Comparison of ENCODE assay signal across 24 cellular contexts in genomic region chrX:142549923-142550322, GRCh38.
A peak's percentile ranks its signal among the peaks of the same experiment; 100 is the strongest.
DNase-seq lines count a peak whose midpoint lies in the region; ATAC-seq, FAIRE-seq and TF ChIP-seq lines count a peak whose summit lies in the region.
"Had no signal": no experiment of that assay in that cellular context is flagged by ENCODE, and none has a peak within 500 bp of the region (broad histone marks: within the 10 kb centered on the region; RNA-seq: fewer than 3 reads in every experiment).

No MANE protein-coding gene starts in this region.

- TF ChIP-seq RAD21 in A549 (conservative IDR thresholded peaks at IDR 0.05 in 1 of 2, IDR thresholded peaks at IDR 0.05 in 1 of 2) (no peak), IMR-90 (IDR thresholded peaks at IDR 0.05; ENCODE audit: low read length) (no peak), H1 (IDR thresholded peaks at IDR 0.05 in 1 of 2, conservative IDR thresholded peaks at IDR 0.05 in 1 of 2; ENCODE audit: low read depth in 2 of 2, low read length in 2 of 2) (no peak)

- no peak overlapping the region for H3K27ac ChIP-seq in A549
- no peak overlapping the region for H3K27ac ChIP-seq in IMR-90 (ENCODE audit: insufficient read depth, low read length)
- no peak overlapping the region for H3K27ac ChIP-seq in H1 (ENCODE audit: low read depth, low read length)
- H3K27ac ChIP-seq in gastroesophageal sphincter = no peak overlapping the region
- H3K27ac ChIP-seq: 22Rv1, BLaER1 had no signal

- H3K56ac ChIP-seq in IMR-90 (ENCODE audit: extremely low read depth, insufficient read depth, low read length) (no peak overlapping the region), H1 (replicated peaks; ENCODE audit: insufficient read length, low read depth, low read length) (no peak overlapping the region)

- H4K91ac ChIP-seq in IMR-90 (ENCODE audit: insufficient read depth, low read depth, low read length) (no peak overlapping the region), H1 (replicated peaks; ENCODE audit: insufficient read length, low read length) (no peak overlapping the region)

- CTCF ChIA-PET in A549 (lab: Yijun Ruan, JAX) (no interaction called here), IMR-90 (lab: Yijun Ruan, JAX) (interaction anchor here (0.7 kb wide), 1 partner anchor 1000 kb away, joined by 4 read pairs; no protein-coding TSS in a partner anchor), H1 (lab: Charles Lee; ENCODE audit: partially characterized antibody) (no interaction called here)

- no TSS peak for BruUV-seq in IMR-90 (replicated peaks; lab: Mats Ljungman, UMichigan)

- H3K14ac ChIP-seq in IMR-90 (replicated peaks; ENCODE audit: low read depth, low read length) (no peak overlapping the region), H1 (ENCODE audit: insufficient read length) (no peak overlapping the region)

- H3K4me3 ChIP-seq in A549 (no peak overlapping the region), IMR-90 (ENCODE audit: insufficient read depth, low read depth, low read length) (no peak overlapping the region), H1 (ENCODE audit: extremely low read depth in 1 of 4, insufficient read depth in 2 of 4, low read depth in 3 of 4, low read length in 4 of 4) (no peak overlapping the region), gastroesophageal sphincter (no peak overlapping the region)
- H3K4me3 ChIP-seq: BLaER1 had no signal

- H3K4me1 ChIP-seq in A549 (no peaks in the 10 kb centered on the region), IMR-90 (ENCODE audit: control insufficient read depth, insufficient read depth, low read length) (no peaks in the 10 kb centered on the region), H1 (replicated peaks in 1 of 4; ENCODE audit: control insufficient read depth in 3 of 4, insufficient read depth in 4 of 4, low read length in 3 of 4) (no peaks in the 10 kb centered on the region), gastroesophageal sphincter (no peaks in the 10 kb centered on the region)
- H3K4me1 ChIP-seq: BE2C, BLaER1 had no signal

- H3K23ac ChIP-seq in IMR-90 (ENCODE audit: low read depth, low read length) (no peak overlapping the region), H1 (ENCODE audit: insufficient read length) (no peak overlapping the region)

- H2AFZ ChIP-seq in IMR-90 (replicated peaks; ENCODE audit: low read length, poor library complexity) (no peak overlapping the region), H1 (ENCODE audit: low read length) (no peak overlapping the region)

- H3K27me3 ChIP-seq in IMR-90 (ENCODE audit: control insufficient read depth, insufficient read depth, low read length) (no peaks in the 10 kb centered on the region), H1 (replicated peaks in 1 of 4; ENCODE audit: control insufficient read depth in 3 of 4, extremely low read depth in 1 of 4, insufficient read depth in 3 of 4, low read length in 3 of 4) (no peaks in the 10 kb centered on the region), gastroesophageal sphincter (no peaks in the 10 kb centered on the region)
- H3K27me3 ChIP-seq: BE2C had no signal

- H3K9ac ChIP-seq in IMR-90 (ENCODE audit: low read depth, low read length) (no peak overlapping the region), H1 (replicated peaks in 1 of 4; ENCODE audit: extremely low read depth in 1 of 4, low read depth in 3 of 4, low read length in 3 of 4) (no peak overlapping the region)
- H3K9ac ChIP-seq: BLaER1 had no signal

- WGBS in A549 (ENCODE audit: missing lambda C conversion rate) = 19% methylated on average over 3 of the region's 3 CpGs
- no CpG with 5 or more reads among the region's 3 CpGs for whole genome bisulfite sequencing in IMR-90 (ENCODE audit: extremely low coverage in 2 of 2, insufficient read length in 1 of 2), 2 experiments
- 100% methylated on average over 2 of the region's 3 CpGs; no CpG with 5 or more reads in 1 of the 2 experiments for WGBS in H1 (ENCODE audit: extremely low coverage in 1 of 2, insufficient coverage in 1 of 2, insufficient read length in 1 of 2, insufficient replicate concordance in 2 of 2, low coverage in 1 of 2, low lambda C conversion rate in 2 of 2, missing lambda C conversion rate in 1 of 2), 2 experiments
- 26 to 34% methylated on average over 2 to 3 of the region's 3 CpGs for WGBS in gastroesophageal sphincter (ENCODE audit: low coverage in 1 of 2), 2 donors

- H3K18ac ChIP-seq in IMR-90 (ENCODE audit: low read depth, low read length) (no peak overlapping the region), H1 (ENCODE audit: extremely low read depth, low read length) (no peak overlapping the region)

- H2BK20ac ChIP-seq in IMR-90 (ENCODE audit: low read depth, low read length) = no peak overlapping the region
- no peak overlapping the region for H2BK20ac ChIP-seq in H1 (ENCODE audit: low read length)

- H4K5ac ChIP-seq in IMR-90 (ENCODE audit: low read depth, low read length) (no peak overlapping the region), H1 (ENCODE audit: insufficient read length, low read depth, low read length) (no peak overlapping the region)

- POLR2A ChIA-PET in A549 (lab: Yijun Ruan, JAX) (no interaction called here), IMR-90 (lab: Charles Lee; ENCODE audit: unreplicated experiment) (no interaction called here), H1 (lab: Charles Lee; ENCODE audit: partially characterized antibody) (no interaction called here)

- intact Hi-C loops in IMR-90 (cut with micrococcal nuclease) = no loop called here
- intact Hi-C loops in left ventricle myocardium superior (cut with micrococcal nuclease) = no loop called here

- DNase-seq in DMS53 (lab: John Stamatoyannopoulos, UW) = peak; percentile 0
- no peak for DNase-seq in DMS53 treated with DMSO at 0.1 percent for 48 hours (lab: John Stamatoyannopoulos, UW; ENCODE audit: unreplicated experiment)
- no peak for DNase-seq in A549 (ENCODE audit: low read depth in 1 of 2, low spot score in 1 of 2)
- DNase-seq in IMR-90 = no peak
- no peak for DNase-seq in H1 (ENCODE audit: low read depth in 1 of 2, low spot score in 2 of 2)
- DNase-seq in left ventricle myocardium superior = no peak
- no peak for DNase-seq in GM10266 (ENCODE audit: extremely low spot score)
- DNase-seq: ACHN; BE2C; C1 segment of cervical spinal cord; CD4-positive, alpha-beta memory T cell; CD4-positive, CD25-positive, alpha-beta regulatory T cell; CD8-positive, alpha-beta memory T cell; COR-L47; DMS 273 treated with DMSO at 0.1 percent for 48 hours; DMS153; DMS79; DND-41; EL; GDM1 had no signal

- TF ChIP-seq POLR2A in A549 (IDR thresholded peaks at IDR 0.05; ENCODE audit: low read length) (no peak), IMR-90 (IDR thresholded peaks at IDR 0.05; ENCODE audit: low read depth, low read length) (no peak), H1 (IDR thresholded peaks at IDR 0.05; ENCODE audit: control extremely low read depth in 1 of 2, low read depth in 2 of 2, low read length in 2 of 2) (no peak), gastroesophageal sphincter (IDR thresholded peaks at IDR 0.05) (no peak)

- no peaks in the 10 kb centered on the region for H3K9me3 ChIP-seq in A549
- no peaks in the 10 kb centered on the region; the same call in 1 of the 2 replicates for H3K9me3 ChIP-seq in IMR-90 (ENCODE audit: control insufficient read depth, insufficient read depth, low read length)
- H3K9me3 ChIP-seq in H1 (ENCODE audit: insufficient read depth in 2 of 2, low read depth in 1 of 2, low read length in 1 of 2) = no peaks in the 10 kb centered on the region
- no peaks in the 10 kb centered on the region for H3K9me3 ChIP-seq in gastroesophageal sphincter
- H3K9me3 ChIP-seq: BE2C had no signal

- no peaks in the 10 kb centered on the region for H3K79me1 ChIP-seq in IMR-90 (ENCODE audit: low read depth in 1 of 2, low read length in 2 of 2)
- H3K79me1 ChIP-seq in H1 (ENCODE audit: low read depth, low read length) = no peaks in the 10 kb centered on the region

- FAIRE-seq in A549 (lab: Jason Lieb, UNC) (peak; percentile 7), H1 (lab: Jason Lieb, UNC) (no peak)
- FAIRE-seq: GM12891 had no signal

- no peak overlapping the region for H2AK9ac ChIP-seq in IMR-90 (replicated peaks; ENCODE audit: low read depth, low read length, poor library complexity)

- H2BK120ac ChIP-seq in IMR-90 (ENCODE audit: low read depth, low read length) (no peak overlapping the region), H1 (replicated peaks; ENCODE audit: low read depth, low read length) (no peak overlapping the region)

- H3K9me1 ChIP-seq in IMR-90 (ENCODE audit: insufficient read depth, low read length) = no peaks in the 10 kb centered on the region

- H2AK5ac ChIP-seq in IMR-90 (ENCODE audit: low read depth, low read length) (no peak overlapping the region), H1 (ENCODE audit: low read depth, low read length) (no peak overlapping the region)

- H3K4ac ChIP-seq in IMR-90 (ENCODE audit: low read depth, low read length) = no peak overlapping the region
- H3K4ac ChIP-seq in H1 (replicated peaks; ENCODE audit: insufficient read length, low read depth, low read length) = no peak overlapping the region

- no peaks in the 10 kb centered on the region for H3K79me2 ChIP-seq in H1 (ENCODE audit: control insufficient read depth in 1 of 2, insufficient read depth in 2 of 2, low read length in 2 of 2)

- H3K23me2 ChIP-seq in H1 (ENCODE audit: low read depth, low read length) = no peaks in the 10 kb centered on the region

- ATAC-seq in A549 (no peak), IMR-90 (ENCODE audit: low read depth) (no peak), left ventricle myocardium superior (no peak), gastroesophageal sphincter (no peak)

- TF ChIP-seq EP300 in A549 (IDR thresholded peaks at IDR 0.05) (no peak), H1 (IDR thresholded peaks at IDR 0.05; ENCODE audit: borderline replicate concordance in 1 of 2, low read depth in 2 of 2, low read length in 2 of 2) (no peak), gastroesophageal sphincter (IDR thresholded peaks at IDR 0.05) (no peak)

- no peak overlapping the region for H4K8ac ChIP-seq in IMR-90 (ENCODE audit: low read depth in 2 of 2, low read length in 2 of 2)
- H4K8ac ChIP-seq in H1 (ENCODE audit: extremely low read depth, insufficient read depth, low read length) = no peak overlapping the region

- no peak overlapping the region for H2BK12ac ChIP-seq in H1 (ENCODE audit: low read depth, low read length)

- H4K20me1 ChIP-seq in IMR-90 (ENCODE audit: insufficient read depth, low read length) (no peaks in the 10 kb centered on the region), H1 (replicated peaks in 1 of 2; ENCODE audit: control insufficient read depth in 1 of 2, insufficient read depth in 2 of 2, low read length in 2 of 2) (no peaks in the 10 kb centered on the region)
- H4K20me1 ChIP-seq: BLaER1 had no signal

- H3K4me2 ChIP-seq in A549 (no peak overlapping the region), IMR-90 (ENCODE audit: low read depth, low read length) (no peak overlapping the region), H1 (ENCODE audit: insufficient read depth in 1 of 2, low read depth in 2 of 2, low read length in 2 of 2) (no peak overlapping the region)
- H3K4me2 ChIP-seq: BLaER1 had no signal

- in situ Hi-C loops in IMR-90 (cut with MboI; ENCODE audit: low sequenced_read_pairs) = no loop called here

- no peaks in the 10 kb centered on the region for H3K36me3 ChIP-seq in IMR-90 (ENCODE audit: control insufficient read depth, insufficient read depth, low read length)
- no peaks in the 10 kb centered on the region for H3K36me3 ChIP-seq in H1 (ENCODE audit: control insufficient read depth in 2 of 4, insufficient read depth in 4 of 4, low read length in 3 of 4)
- no peaks in the 10 kb centered on the region for H3K36me3 ChIP-seq in gastroesophageal sphincter
- H3K36me3 ChIP-seq: BE2C, BLaER1 had no signal

- TF ChIP-seq CTCF in A549 (IDR thresholded peaks at IDR 0.05) (no peak), IMR-90 (conservative IDR thresholded peaks at IDR 0.05; ENCODE audit: low read depth, low read length) (no peak), H1 (IDR thresholded peaks at IDR 0.05; ENCODE audit: control extremely low read depth in 1 of 3, insufficient read depth in 1 of 3, low read depth in 1 of 3, low read length in 3 of 3) (no peak), GM10266 (IDR thresholded peaks at IDR 0.05; ENCODE audit: control insufficient read depth, insufficient read depth, low read depth, missing control alignments) (no peak), gastroesophageal sphincter (IDR thresholded peaks at IDR 0.05) (no peak)

- dilution Hi-C loops in IMR-90 (cut with HindIII; ENCODE audit: low sequenced_read_pairs, unreplicated experiment) = no loop called here

- H2BK15ac ChIP-seq in IMR-90 (ENCODE audit: low read depth, low read length) (no peak overlapping the region), H1 (ENCODE audit: low read length) (no peak overlapping the region)

- H2BK5ac ChIP-seq in IMR-90 (ENCODE audit: low read depth, low read length, poor library complexity, severe bottlenecking) (no peak overlapping the region), H1 (ENCODE audit: low read depth, low read length) (no peak overlapping the region)
